1 cellular context compared by ENCODE assay signal in the genomic region with DNA sequence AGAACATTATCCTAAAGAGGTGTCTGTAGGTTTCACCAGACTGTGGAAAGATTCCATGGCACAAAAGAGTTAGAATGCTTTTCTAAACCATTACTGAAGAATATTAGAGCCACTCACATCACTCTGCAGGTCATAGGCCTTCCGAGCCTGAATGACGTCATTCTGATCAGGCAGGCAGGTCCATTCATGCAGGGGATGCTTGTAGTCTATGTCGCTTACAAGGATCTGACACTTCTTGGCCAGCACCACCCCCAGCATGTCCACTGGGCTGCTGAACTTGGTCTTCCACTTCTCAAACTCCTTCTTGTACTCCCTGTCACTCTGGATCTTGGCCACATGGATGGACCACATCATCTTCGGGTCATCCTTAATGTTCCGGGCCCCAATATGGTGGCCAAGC.
TF ChIP-seq lines count a peak whose summit lies in the region.

No MANE protein-coding gene starts in this region.

TF ChIP-seq in endothelial cell of umbilical vein, 7 proteins besides CTCF, POLR2A, EP300 and RAD21:
- TF ChIP-seq MAX (IDR thresholded peaks at IDR 0.05; ENCODE audit: insufficient read depth, insufficient read length) (no peak), POLR2AphosphoS5 (IDR thresholded peaks at IDR 0.05; ENCODE audit: insufficient read depth, low read depth, low read length) (no peak), JUN (IDR thresholded peaks at IDR 0.05; ENCODE audit: borderline replicate concordance, insufficient read depth, insufficient read length, low read depth) (no peak), MYC (IDR thresholded peaks at IDR 0.05; ENCODE audit: low read depth, low read length) (no peak), FOS (IDR thresholded peaks at IDR 0.05; ENCODE audit: borderline replicate concordance, insufficient read depth, low read length) (no peak), EZH2 (IDR thresholded peaks at IDR 0.05; ENCODE audit: borderline replicate concordance, low read depth, low read length, severe bottlenecking) (no peak), GATA2 (IDR thresholded peaks at IDR 0.05; ENCODE audit: insufficient read depth, insufficient read length, low read depth, low read length) (no peak)
TF ChIP-seq in endothelial cell of umbilical vein: peak in this region for 0.
